ENCODE assay signal across 29 cellular contexts in the genomic region with DNA sequence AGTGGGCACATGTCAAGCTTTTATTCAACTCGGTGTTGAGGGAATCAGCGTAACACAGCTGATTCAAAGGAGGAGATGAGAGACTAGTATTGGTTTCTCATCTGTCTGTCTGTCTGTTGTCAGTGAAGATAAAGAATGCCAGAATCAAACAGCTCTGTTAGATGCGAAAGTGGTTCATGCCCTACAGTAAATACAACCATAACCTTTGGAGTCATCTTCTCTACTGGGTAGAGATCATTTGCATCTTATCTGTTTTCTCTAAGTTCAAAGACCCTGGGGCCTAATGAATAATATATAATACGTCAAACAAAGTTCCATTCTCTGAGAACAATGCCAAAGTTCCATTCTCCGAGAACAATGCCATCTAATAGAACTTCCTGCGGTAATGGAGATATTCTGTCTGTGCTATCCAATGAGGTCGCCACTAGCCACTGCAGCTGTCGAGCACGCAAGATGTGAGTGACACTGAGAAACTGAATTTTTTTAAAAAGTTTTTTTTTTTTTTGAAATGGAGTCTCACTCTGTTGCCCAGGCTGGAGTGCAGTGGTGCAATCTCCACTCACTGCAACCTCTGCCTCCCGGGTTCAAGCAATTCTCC. TPM values are rescaled to one million over a fixed set of nuclear protein-coding genes. Genes with fewer than 3 reads are reported as not detected.
DNase-seq lines count a peak whose midpoint lies in the region; ATAC-seq and TF ChIP-seq lines count a peak whose summit lies in the region.
"Had no signal": no experiment of that assay in that cellular context is flagged by ENCODE, and none has a peak within 500 bp of the region (broad histone marks: within the 10 kb centered on the region; RNA-seq: fewer than 3 reads in every experiment).

No MANE protein-coding gene starts in this region.

- intact Hi-C loops in breast epithelium (cut with DNase I; ENCODE audit: low total_unique reads), result no loop called here

- peaks cover 41% of the 10 kb centered on the region for H3K27me3 ChIP-seq in OCI-LY3 (ENCODE audit: low read depth, low read length)
- H3K27me3 ChIP-seq in breast epithelium, result no peaks in the 10 kb centered on the region
- H3K27me3 ChIP-seq: body of pancreas, pancreas had no signal

- peak overlapping the region; percentile 38 for H3K4me3 Mint-ChIP-seq in activated CD8-positive, alpha-beta memory T cell treated with anti-CD3 and anti-CD28 coated beads, Interleukin-2, amount 10 ng/mL, durations not matched to agents 7 days and 5 days
- H3K4me3 Mint-ChIP-seq in effector memory CD8-positive, alpha-beta T cell, result peak overlapping the region; percentile 71 to 72
- H3K4me3 Mint-ChIP-seq: CD4-positive, CD25-positive, alpha-beta regulatory T cell; nephron progenitor cell; WTC11 had no signal

- no peak for DNase-seq in activated CD8-positive, alpha-beta memory T cell treated with anti-CD3 and anti-CD28 coated beads, Interleukin-2, amount 10 ng/mL, durations not matched to agents 7 days and 5 days
- no peak for DNase-seq in activated CD8-positive, alpha-beta memory T cell treated with anti-CD3 and anti-CD28 coated beads for 24 hours
- no peak for DNase-seq in effector memory CD8-positive, alpha-beta T cell
- DNase-seq in pulmonary artery endothelial cell (ENCODE audit: low read depth, low spot score) (peak; percentile 10), NCI-H187 (lab: John Stamatoyannopoulos, UW) (no peak), breast epithelium (ENCODE audit: low spot score in 2 of 2) (no peak), omental fat pad (ENCODE audit: low spot score) (no peak)
- DNase-seq: AML-193, body of pancreas, cerebellar nuclear complex, GM23248, hypothalamus, KBM-7, NCI-H1105, NCI-H2029, nephron progenitor cell, pancreas, trophoblast cell had no signal

- no peaks in the 10 kb centered on the region for H3K79me2 ChIP-seq in OCI-LY3 (ENCODE audit: low read length)

- CTCF ChIA-PET in activated CD8-positive, alpha-beta memory T cell treated with anti-CD3 and anti-CD28 coated beads, Interleukin-2, amount 10 ng/mL, durations not matched to agents 7 days and 5 days (lab: Charles Lee), result interaction anchor here (0.7 to 2.1 kb wide), 18 partner anchors 8 to 113 kb away, joined by 3 to 15 read pairs (median 3); partner anchors contain the start of gene LRRC43

- TF ChIP-seq POLR2A in breast epithelium (IDR thresholded peaks at IDR 0.05), result no peak

- H3K9me3 Mint-ChIP-seq in activated CD8-positive, alpha-beta memory T cell treated with anti-CD3 and anti-CD28 coated beads, Interleukin-2, amount 10 ng/mL, durations not matched to agents 7 days and 5 days (ENCODE audit: low read depth), result no peaks in the 10 kb centered on the region
- no peaks in the 10 kb centered on the region for H3K9me3 Mint-ChIP-seq in effector memory CD8-positive, alpha-beta T cell
- H3K9me3 Mint-ChIP-seq: CD4-positive, CD25-positive, alpha-beta regulatory T cell; nephron progenitor cell; T-cell; WTC11 had no signal

- H3K4me1 ChIP-seq in OCI-LY3 (ENCODE audit: low read length), result peaks cover 22% of the 10 kb centered on the region
- H3K4me1 ChIP-seq in breast epithelium, result no peaks in the 10 kb centered on the region
- H3K4me1 ChIP-seq: body of pancreas, pancreas had no signal

- H3K4me2 ChIP-seq in OCI-LY3 (ENCODE audit: low read length), result peak overlapping the region; percentile 84

- H3K9ac ChIP-seq in OCI-LY3 (ENCODE audit: low read length), result no peak overlapping the region
- H3K9ac ChIP-seq: GM23248 had no signal

- no peak overlapping the region for H2AFZ ChIP-seq in OCI-LY3 (ENCODE audit: low read depth, low read length)
- H2AFZ ChIP-seq: GM23248 had no signal

- H3K4me1 Mint-ChIP-seq in activated CD8-positive, alpha-beta memory T cell treated with anti-CD3 and anti-CD28 coated beads, Interleukin-2, amount 10 ng/mL, durations not matched to agents 7 days and 5 days, result peaks cover 33% of the 10 kb centered on the region
- peaks cover 20 to 26% of the 10 kb centered on the region in 2 donors for H3K4me1 Mint-ChIP-seq in effector memory CD8-positive, alpha-beta T cell (ENCODE audit: low read depth in 2 of 2)

- H3K4me3 ChIP-seq in OCI-LY3 (ENCODE audit: low read length) (peak overlapping the region; percentile 61), breast epithelium (no peak overlapping the region)
- H3K4me3 ChIP-seq: body of pancreas, GM23248, lung, pancreas had no signal

- H3K36me3 ChIP-seq in OCI-LY3 (replicated peaks; ENCODE audit: low read depth, low read length) (no peaks in the 10 kb centered on the region), breast epithelium (no peaks in the 10 kb centered on the region)
- H3K36me3 ChIP-seq: pancreas had no signal

- TF ChIP-seq CTCF in OCI-LY3 (IDR thresholded peaks at IDR 0.05; ENCODE audit: low read depth, low read length), result no peak
- no peak for TF ChIP-seq CTCF in breast epithelium (IDR thresholded peaks at IDR 0.05)
- no peak for TF ChIP-seq CTCF in omental fat pad (IDR thresholded peaks at IDR 0.05)

- no peak for ATAC-seq in activated CD8-positive, alpha-beta memory T cell treated with anti-CD3 and anti-CD28 coated beads, Interleukin-2, amount 10 ng/mL, durations not matched to agents 7 days and 5 days
- ATAC-seq in effector memory CD8-positive, alpha-beta T cell (replicated peaks), result no peak
- no peak for ATAC-seq in omental fat pad (ENCODE audit: low FRiP score)
- ATAC-seq: body of pancreas, pancreas, WTC11 had no signal

- H3K27ac ChIP-seq in OCI-LY3 (ENCODE audit: low read length) (no peak overlapping the region), breast epithelium (no peak overlapping the region)
- H3K27ac ChIP-seq: body of pancreas, GM23248, pancreas had no signal

- H3K9me3 ChIP-seq in OCI-LY3 (ENCODE audit: insufficient read depth, low read length), result no peaks in the 10 kb centered on the region
- H3K9me3 ChIP-seq in breast epithelium, result no peaks in the 10 kb centered on the region
- H3K9me3 ChIP-seq: body of pancreas, pancreas had no signal

- peaks cover 2% of the 10 kb centered on the region for H3K36me3 Mint-ChIP-seq in activated CD8-positive, alpha-beta memory T cell treated with anti-CD3 and anti-CD28 coated beads, Interleukin-2, amount 10 ng/mL, durations not matched to agents 7 days and 5 days
- H3K36me3 Mint-ChIP-seq in effector memory CD8-positive, alpha-beta T cell (ENCODE audit: insufficient read depth), result peaks cover 4% of the 10 kb centered on the region
- H3K36me3 Mint-ChIP-seq: CD4-positive, CD25-positive, alpha-beta regulatory T cell; T-cell; WTC11 had no signal

- peak overlapping the region; percentile 79 for H3K27ac Mint-ChIP-seq in activated CD8-positive, alpha-beta memory T cell treated with anti-CD3 and anti-CD28 coated beads, Interleukin-2, amount 10 ng/mL, durations not matched to agents 7 days and 5 days
- peak overlapping the region; percentile 83 to 91 for H3K27ac Mint-ChIP-seq in effector memory CD8-positive, alpha-beta T cell
- H3K27ac Mint-ChIP-seq: nephron progenitor cell, T-cell, WTC11 had no signal

- H3K27me3 Mint-ChIP-seq in activated CD8-positive, alpha-beta memory T cell treated with anti-CD3 and anti-CD28 coated beads, Interleukin-2, amount 10 ng/mL, durations not matched to agents 7 days and 5 days, result peaks cover 30% of the 10 kb centered on the region
- peaks cover 0 to 9% of the 10 kb centered on the region in 2 donors for H3K27me3 Mint-ChIP-seq in effector memory CD8-positive, alpha-beta T cell

- H4K20me1 ChIP-seq in OCI-LY3 (ENCODE audit: insufficient read depth, low read length), result no peaks in the 10 kb centered on the region

RNA-seq across cellular contexts. Expression of gene IL31, which starts 6.6 kb away (rescaled TPM):
- total RNA-seq in activated CD8-positive, alpha-beta memory T cell treated with anti-CD3 and anti-CD28 coated beads, Interleukin-2, amount 10 ng/mL, durations not matched to agents 7 days and 5 days, result not detected
- total RNA-seq in pulmonary artery endothelial cell (not detected in 2 replicates), breast epithelium (not detected), omental fat pad (not detected)
- total RNA-seq: A673; body of pancreas; CD4-positive, CD25-positive, alpha-beta regulatory T cell; Daoy; GM23248; HT-29; lung; M059J; mucosa of gallbladder; pancreas; subcutaneous adipose tissue; T-cell; WTC11 had no signal

RNA-seq across cellular contexts. Expression of gene LRRC43, which starts 15.5 kb away (rescaled TPM):
- under 1 TPM in 1 of 2 experiments, not detected in 1; 0.67 TPM for total RNA-seq in activated CD8-positive, alpha-beta memory T cell treated with anti-CD3 and anti-CD28 coated beads, Interleukin-2, amount 10 ng/mL, durations not matched to agents 7 days and 5 days
- 2.2 TPM in 2 replicates for total RNA-seq in pulmonary artery endothelial cell
- 1 to 10 TPM in 1 of 3 donors, under 1 TPM in 2; 0.66 to 2.3 (median 0.80) TPM for total RNA-seq in breast epithelium
- 1 to 10 TPM in 2 of 4 donors, under 1 TPM in 1, not detected in 1; 0.84 to 1.6 (median 1.1) TPM for total RNA-seq in omental fat pad
- total RNA-seq: A673; CD4-positive, CD25-positive, alpha-beta regulatory T cell; HT-29; M059J had no signal

RNA-seq across cellular contexts. Expression of gene B3GNT4, which starts 36.1 kb away (rescaled TPM):
- under 1 TPM; 0.19 to 0.76 TPM for total RNA-seq in activated CD8-positive, alpha-beta memory T cell treated with anti-CD3 and anti-CD28 coated beads, Interleukin-2, amount 10 ng/mL, durations not matched to agents 7 days and 5 days
- total RNA-seq in pulmonary artery endothelial cell (under 0.01 and 0.04 TPM in 2 replicates), breast epithelium (1 to 10 TPM in 1 of 3 donors, not detected in 2; 1.6 TPM), omental fat pad (under 1 TPM in 2 of 4 donors, not detected in 2; 0.24 to 0.37 TPM)
- total RNA-seq: body of pancreas; CD4-positive, CD25-positive, alpha-beta regulatory T cell; Daoy; subcutaneous adipose tissue had no signal

RNA-seq across cellular contexts. Expression of gene DIABLO, which starts 58.4 kb away (rescaled TPM):
- 10 to 100 TPM; 40.3 to 46.1 TPM for total RNA-seq in activated CD8-positive, alpha-beta memory T cell treated with anti-CD3 and anti-CD28 coated beads, Interleukin-2, amount 10 ng/mL, durations not matched to agents 7 days and 5 days
- 56.6 and 62.1 TPM in 2 replicates for total RNA-seq in pulmonary artery endothelial cell
- 10 to 100 TPM; 48.2 to 71.1 (median 62.3) TPM for total RNA-seq in breast epithelium
- 10 to 100 TPM; 40.7 to 54.3 (median 48.7) TPM for total RNA-seq in omental fat pad
